In genomic region chr1:18288609-18289219, GRCh38 we compare ENCODE assay signal across 18 cellular contexts.
DNase-seq lines count a peak whose midpoint lies in the region; ATAC-seq, FAIRE-seq and TF ChIP-seq lines count a peak whose summit lies in the region.
"Had no signal": no experiment of that assay in that cellular context is flagged by ENCODE, and none has a peak within 500 bp of the region (broad histone marks: within the 10 kb centered on the region; RNA-seq: fewer than 3 reads in every experiment).

No MANE protein-coding gene starts in this region.

- peak overlapping the region; percentile 82 for H2BK20ac ChIP-seq in H1 (ENCODE audit: low read length)

- no peaks in the 10 kb centered on the region; the same call in 1 of the 2 replicates for H3K4me1 ChIP-seq in BE2C
- peaks cover 35% of the 10 kb centered on the region for H3K4me1 ChIP-seq in GM23338 (ENCODE audit: insufficient read depth)
- peaks cover 3 to 27% (median 16%) of the 10 kb centered on the region in 4 experiments for H3K4me1 ChIP-seq in H1 (replicated peaks in 1 of 4; ENCODE audit: control insufficient read depth in 3 of 4, insufficient read depth in 4 of 4, low read length in 3 of 4)
- H3K4me1 ChIP-seq: parathyroid adenoma, tibial artery had no signal

- no peaks in the 10 kb centered on the region for H4K20me1 ChIP-seq in GM23338 (replicated peaks; ENCODE audit: insufficient read depth)
- H4K20me1 ChIP-seq in H1 (replicated peaks in 1 of 2; ENCODE audit: control insufficient read depth in 1 of 2, insufficient read depth in 2 of 2, low read length in 2 of 2), result no peaks in the 10 kb centered on the region

- no peaks in the 10 kb centered on the region for H3K79me2 ChIP-seq in GM23338 (replicated peaks; ENCODE audit: insufficient read depth)
- no peaks in the 10 kb centered on the region for H3K79me2 ChIP-seq in H1 (ENCODE audit: control insufficient read depth in 1 of 2, insufficient read depth in 2 of 2, low read length in 2 of 2)
- H3K79me2 ChIP-seq: parathyroid adenoma had no signal

- H3K23me2 ChIP-seq in H1 (ENCODE audit: low read depth, low read length), result no peaks in the 10 kb centered on the region

- H3K4me1 Mint-ChIP-seq in GM23338 (peaks cover 69% of the 10 kb centered on the region), mesothelial cell of epicardium (no peaks in the 10 kb centered on the region)
- H3K4me1 Mint-ChIP-seq in stimulated activated naive B cell treated with anti-CD40 and anti-IgM and Interleukin-4, amounts not matched to agents 10 μg/mL and 1 μg/mL and 100 μg/mL, for 72 hours, result no peaks in the 10 kb centered on the region

- H3K9me3 Mint-ChIP-seq in GM23338 (no peaks in the 10 kb centered on the region), mesothelial cell of epicardium (no peaks in the 10 kb centered on the region)
- H3K9me3 Mint-ChIP-seq in stimulated activated naive B cell treated with anti-CD40 and anti-IgM and Interleukin-4, amounts not matched to agents 10 μg/mL and 1 μg/mL and 100 μg/mL, for 72 hours, result no peaks in the 10 kb centered on the region

- H3K27ac ChIP-seq in GM23338 (ENCODE audit: low read depth), result peak overlapping the region; percentile 80
- H3K27ac ChIP-seq in H1 (ENCODE audit: low read depth, low read length), result no peak overlapping the region; the same call in 1 of the 2 replicates
- H3K27ac ChIP-seq: parathyroid adenoma, tibial artery had no signal

- peaks cover 20% of the 10 kb centered on the region for H3K27me3 Mint-ChIP-seq in GM23338 (ENCODE audit: insufficient read depth, low read depth, poor library complexity)
- peaks cover 69% of the 10 kb centered on the region for H3K27me3 Mint-ChIP-seq in mesothelial cell of epicardium (ENCODE audit: low read depth)
- peaks cover 17 to 33% of the 10 kb centered on the region in 2 donors for H3K27me3 Mint-ChIP-seq in stimulated activated naive B cell treated with anti-CD40 and anti-IgM and Interleukin-4, amounts not matched to agents 10 μg/mL and 1 μg/mL and 100 μg/mL, for 72 hours

- H3K27me3 ChIP-seq in BE2C, result no peaks in the 10 kb centered on the region
- H3K27me3 ChIP-seq in GM23338 (ENCODE audit: insufficient read depth), result no peaks in the 10 kb centered on the region
- H3K27me3 ChIP-seq in H1 (replicated peaks in 1 of 4; ENCODE audit: control insufficient read depth in 3 of 4, extremely low read depth in 1 of 4, insufficient read depth in 3 of 4, low read length in 3 of 4), result no peaks in the 10 kb centered on the region; a peak in 1 of 7 replicates

- no peak for TF ChIP-seq RAD21 in H1 (IDR thresholded peaks at IDR 0.05 in 1 of 2, conservative IDR thresholded peaks at IDR 0.05 in 1 of 2; ENCODE audit: low read depth in 2 of 2, low read length in 2 of 2)

- H3K23ac ChIP-seq in H1 (ENCODE audit: insufficient read length), result no peak overlapping the region

- H3K36me3 ChIP-seq in BE2C, result no peaks in the 10 kb centered on the region
- H3K36me3 ChIP-seq in GM23338 (ENCODE audit: insufficient read depth), result no peaks in the 10 kb centered on the region
- H3K36me3 ChIP-seq in H1 (ENCODE audit: control insufficient read depth in 2 of 4, insufficient read depth in 4 of 4, low read length in 3 of 4), result no peaks in the 10 kb centered on the region
- H3K36me3 ChIP-seq: tibial artery had no signal

- no peaks in the 10 kb centered on the region; the same call in 2 of the 3 replicates for H3K36me3 Mint-ChIP-seq in GM23338 (ENCODE audit: low read depth)
- no peaks in the 10 kb centered on the region for H3K36me3 Mint-ChIP-seq in mesothelial cell of epicardium
- H3K36me3 Mint-ChIP-seq in stimulated activated naive B cell treated with anti-CD40 and anti-IgM and Interleukin-4, amounts not matched to agents 10 μg/mL and 1 μg/mL and 100 μg/mL, for 72 hours, result no peaks in the 10 kb centered on the region

- no peak for FAIRE-seq in H1 (lab: Jason Lieb, UNC)
- FAIRE-seq: small intestine had no signal

- no peak for TF ChIP-seq EP300 in H1 (IDR thresholded peaks at IDR 0.05; ENCODE audit: borderline replicate concordance in 1 of 2, low read depth in 2 of 2, low read length in 2 of 2)

- H2BK5ac ChIP-seq in H1 (ENCODE audit: low read depth, low read length), result no peak overlapping the region; the same call in 1 of the 2 replicates

- peak overlapping the region; percentile 61 for H4K91ac ChIP-seq in H1 (replicated peaks; ENCODE audit: insufficient read length, low read length)

- no peak overlapping the region for H4K8ac ChIP-seq in H1 (ENCODE audit: extremely low read depth, insufficient read depth, low read length)

- H3K9ac ChIP-seq in H1 (replicated peaks in 1 of 4; ENCODE audit: extremely low read depth in 1 of 4, low read depth in 3 of 4, low read length in 3 of 4), result no peak overlapping the region
- H3K9ac ChIP-seq: parathyroid adenoma had no signal

- H2BK120ac ChIP-seq in H1 (replicated peaks; ENCODE audit: low read depth, low read length), result peak overlapping the region; percentile 3

- H3K4me3 Mint-ChIP-seq in GM23338, result no peak overlapping the region
- H3K4me3 Mint-ChIP-seq in mesothelial cell of epicardium, result no peak overlapping the region
- no peak overlapping the region for H3K4me3 Mint-ChIP-seq in stimulated activated naive B cell treated with anti-CD40 and anti-IgM and Interleukin-4, amounts not matched to agents 10 μg/mL and 1 μg/mL and 100 μg/mL, for 72 hours
- H3K4me3 Mint-ChIP-seq: HFFc6 had no signal

- DNase-seq in BE2C, result peak; percentile 57
- no peak for DNase-seq in GM23338 (ENCODE audit: low spot score)
- DNase-seq in NCI-H524 treated with DMSO at 0.1 percent for 48 hours (lab: John Stamatoyannopoulos, UW), result peak; percentile 2
- no peak for DNase-seq in H1 (ENCODE audit: low read depth in 1 of 2, low spot score in 2 of 2)
- DNase-seq in COLO829 (ENCODE audit: low spot score), result no peak
- DNase-seq in mesothelial cell of epicardium (ENCODE audit: low spot score in 2 of 2, unreplicated experiment in 2 of 2), result no peak
- no peak for DNase-seq in NCI-H446 treated with DMSO at 0.1 percent for 48 hours (lab: John Stamatoyannopoulos, UW)
- no peak for DNase-seq in stimulated activated naive B cell treated with anti-CD40 and anti-IgM and Interleukin-4, amounts not matched to agents 10 μg/mL and 1 μg/mL and 100 μg/mL, for 72 hours
- DNase-seq: anterior cingulate cortex, HFFc6, IMR-90, left ventricle myocardium superior, NCI-H748 treated with DMSO at 0.1 percent for 48 hours, small intestine, T-helper 1 cell, tibial artery had no signal

- H3K9me2 ChIP-seq in GM23338 (ENCODE audit: insufficient read depth), result no peaks in the 10 kb centered on the region

- H3K56ac ChIP-seq in H1 (replicated peaks; ENCODE audit: insufficient read length, low read depth, low read length), result no peak overlapping the region

- peaks cover 5% of the 10 kb centered on the region; the same call in 1 of the 2 replicates for H3F3A ChIP-seq in GM23338 (replicated peaks; ENCODE audit: low read depth)

- H3K4me3 ChIP-seq in BE2C (ENCODE audit: low read depth, low read length) (no peak overlapping the region), GM23338 (no peak overlapping the region), H1 (ENCODE audit: extremely low read depth in 1 of 4, insufficient read depth in 2 of 4, low read depth in 3 of 4, low read length in 4 of 4) (no peak overlapping the region)
- H3K4me3 ChIP-seq: tibial artery had no signal

- H3K4ac ChIP-seq in H1 (replicated peaks; ENCODE audit: insufficient read length, low read depth, low read length), result no peak overlapping the region

- ATAC-seq in GM23338, result no peak
- no peak for ATAC-seq in stimulated activated naive B cell treated with anti-CD40 and anti-IgM and Interleukin-4, amounts not matched to agents 10 μg/mL and 1 μg/mL and 100 μg/mL, for 72 hours (replicated peaks)
- ATAC-seq: activated CD4-positive, CD25-positive, alpha-beta regulatory T cell treated with anti-CD3 and anti-CD28 coated beads, Interleukin-2, amount 50 U/mL, for 24 hours; left ventricle myocardium superior had no signal

- H2BK15ac ChIP-seq in H1 (ENCODE audit: low read length), result no peak overlapping the region; the same call in 1 of the 2 replicates

- H3K4me2 ChIP-seq in GM23338 (no peak overlapping the region), H1 (ENCODE audit: insufficient read depth in 1 of 2, low read depth in 2 of 2, low read length in 2 of 2) (no peak overlapping the region)

- 79% methylated on average over 11 of the region's 11 CpGs; no CpG with 5 or more reads in 1 of the 2 experiments for WGBS in H1 (ENCODE audit: extremely low coverage in 1 of 2, insufficient coverage in 1 of 2, insufficient read length in 1 of 2, insufficient replicate concordance in 2 of 2, low coverage in 1 of 2, low lambda C conversion rate in 2 of 2, missing lambda C conversion rate in 1 of 2), 2 experiments

- H2AFZ ChIP-seq in GM23338 (no peak overlapping the region), H1 (ENCODE audit: low read length) (no peak overlapping the region)
- H2AFZ ChIP-seq: parathyroid adenoma had no signal

- H3K14ac ChIP-seq in H1 (ENCODE audit: insufficient read length), result no peak overlapping the region

- peak overlapping the region; percentile 20; the same call in 1 of the 2 replicates for H2BK12ac ChIP-seq in H1 (ENCODE audit: low read depth, low read length)

- POLR2A ChIA-PET in H1 (lab: Charles Lee; ENCODE audit: partially characterized antibody), result no interaction called here

- H3K18ac ChIP-seq in H1 (ENCODE audit: extremely low read depth, low read length), result peak overlapping the region; percentile 4; the same call in 1 of the 2 replicates

- H3K9me3 ChIP-seq in BE2C (no peaks in the 10 kb centered on the region), H1 (ENCODE audit: insufficient read depth in 2 of 2, low read depth in 1 of 2, low read length in 1 of 2) (no peaks in the 10 kb centered on the region)
- H3K9me3 ChIP-seq: tibial artery had no signal

- H3K27ac Mint-ChIP-seq in GM23338 (peak overlapping the region; percentile 34), mesothelial cell of epicardium (no peak overlapping the region)
- no peak overlapping the region for H3K27ac Mint-ChIP-seq in stimulated activated naive B cell treated with anti-CD40 and anti-IgM and Interleukin-4, amounts not matched to agents 10 μg/mL and 1 μg/mL and 100 μg/mL, for 72 hours
- H3K27ac Mint-ChIP-seq: HFFc6 had no signal

- 0 out of 2 replicates have a peak overlapping the region, but pooled peaks have one; percentile 70 for H2AK5ac ChIP-seq in H1 (ENCODE audit: low read depth, low read length)

- H3K79me1 ChIP-seq in H1 (ENCODE audit: low read depth, low read length), result no peaks in the 10 kb centered on the region

- CTCF ChIA-PET in H1 (lab: Charles Lee; ENCODE audit: partially characterized antibody), result interaction anchor here (0.8 to 1.9 kb wide), 3 partner anchors 11 to 54 kb away, joined by 3 to 11 read pairs (median 6); no protein-coding TSS in a partner anchor

- TF ChIP-seq CTCF in BE2C (IDR thresholded peaks at IDR 0.05; ENCODE audit: low read depth, low read length), result no peak
- TF ChIP-seq CTCF in GM23338 (conservative IDR thresholded peaks at IDR 0.05; ENCODE audit: low read depth in 2 of 2), result no peak
- TF ChIP-seq CTCF in H1 (IDR thresholded peaks at IDR 0.05; ENCODE audit: control extremely low read depth in 1 of 3, insufficient read depth in 1 of 3, low read depth in 1 of 3, low read length in 3 of 3), result no peak
- no peak for TF ChIP-seq CTCF in mesothelial cell of epicardium (IDR thresholded peaks at IDR 0.05; ENCODE audit: unreplicated experiment)

- H4K5ac ChIP-seq in H1 (ENCODE audit: insufficient read length, low read depth, low read length), result no peak overlapping the region

- no peak for TF ChIP-seq POLR2A in H1 (IDR thresholded peaks at IDR 0.05; ENCODE audit: control extremely low read depth in 1 of 2, low read depth in 2 of 2, low read length in 2 of 2)

Comparison
In these comparisons a context has a peak if more than half of its experiments do, and no peak if none do; other contexts are left out.
1. DNase-seq: peak in BE2C (single experiment) and NCI-H524 treated with DMSO at 0.1 percent for 48 hours (single experiment); none in GM23338 (single experiment), H1 (0 of 2), COLO829 (single experiment), mesothelial cell of epicardium (0 of 2), NCI-H446 treated with DMSO at 0.1 percent for 48 hours (single experiment) and stimulated activated naive B cell treated with anti-CD40 and anti-IgM and Interleukin-4, amounts not matched to agents 10 μg/mL and 1 μg/mL and 100 μg/mL, for 72 hours (single experiment).